8 cellular contexts compared by ENCODE assay signal in genomic region chr11:122202161-122202950, GRCh38.
DNase-seq lines count a peak whose midpoint lies in the region; ATAC-seq, FAIRE-seq and TF ChIP-seq lines count a peak whose summit lies in the region.

No MANE protein-coding gene starts in this region.

- FAIRE-seq in kidney (lab: Jason Lieb, UNC), result no peak

- peak; percentile 42 for ATAC-seq in body of pancreas
- no peak for ATAC-seq in HG03108 (IDR thresholded peaks at IDR 0.05; ENCODE audit: unreplicated experiment)
- ATAC-seq in GM21723 (IDR thresholded peaks at IDR 0.05; ENCODE audit: unreplicated experiment), result no peak
- ATAC-seq in GM21447 (IDR thresholded peaks at IDR 0.05; ENCODE audit: unreplicated experiment), result no peak

- H3K4me1 ChIP-seq in body of pancreas (peaks cover 14% of the 10 kb centered on the region), kidney (ENCODE audit: control insufficient read depth in 1 of 2, insufficient read depth in 1 of 2, low read depth in 1 of 2, low read length in 2 of 2) (peaks cover 3 to 12% of the 10 kb centered on the region in 2 donors)

- H3K9me3 ChIP-seq in body of pancreas (no peaks in the 10 kb centered on the region), kidney (ENCODE audit: control insufficient read depth in 1 of 2, low read length in 2 of 2) (no peaks in the 10 kb centered on the region)

- H3K27ac ChIP-seq in body of pancreas (no peak overlapping the region), kidney (ENCODE audit: low read depth in 2 of 2, low read length in 2 of 2) (peak overlapping the region in 1 of 2 donors; percentile 69)

- WGBS in body of pancreas, 2 donors, result 27 to 28% methylated on average over 16 of the region's 16 CpGs

- H3K4me3 ChIP-seq in body of pancreas (no peak overlapping the region), kidney (ENCODE audit: low read length in 2 of 2) (peak overlapping the region; percentile 51 to 58)

- no peaks in the 10 kb centered on the region for H3K27me3 ChIP-seq in body of pancreas

- no peak for TF ChIP-seq POLR2A in body of pancreas (IDR thresholded peaks at IDR 0.05)

- no peaks in the 10 kb centered on the region for H3K36me3 ChIP-seq in body of pancreas (replicated peaks in 1 of 2; ENCODE audit: insufficient read depth in 1 of 2, low read depth in 2 of 2)
- no peaks in the 10 kb centered on the region for H3K36me3 ChIP-seq in kidney (ENCODE audit: control insufficient read depth in 1 of 2, insufficient read depth in 2 of 2, low read length in 2 of 2)

- intact Hi-C loops in body of pancreas (cut with DNase I), result loop anchor here (5.0 kb wide), 1 partner anchor 545 kb away; no protein-coding TSS in a partner anchor
- intact Hi-C loops in kidney (cut with DNase I), result no loop called here

- peak overlapping the region; percentile 43 to 55 for H3K9ac ChIP-seq in kidney (ENCODE audit: low read length in 2 of 2)

- TF ChIP-seq CTCF in body of pancreas (IDR thresholded peaks at IDR 0.05) (no peak), kidney (IDR thresholded peaks at IDR 0.05; ENCODE audit: borderline replicate concordance, extremely low read depth, insufficient read depth) (no peak)

- peak; percentile 81 for DNase-seq in HCEC 1CT
- peak in 3 of 4 donors; percentile 12 to 36 (median 27) for DNase-seq in body of pancreas
- no peak for DNase-seq in kidney
- peak; percentile 83 for DNase-seq in stromal cell of bone marrow (ENCODE audit: low read depth)
- DNase-seq in NCI-H69 (lab: John Stamatoyannopoulos, UW), result no peak

Comparison
In these comparisons a context has a peak if more than half of its experiments do, and no peak if none do; other contexts are left out.
1. DNase-seq: peak in HCEC 1CT (single experiment), body of pancreas (3 of 4) and stromal cell of bone marrow (single experiment); none in kidney (single experiment) and NCI-H69 (single experiment).
2. H3K4me3 ChIP-seq: peak in kidney (2 of 2); none in body of pancreas (0 of 2).